Comparison of ENCODE assay signal across 14 cellular contexts in the genomic region with DNA sequence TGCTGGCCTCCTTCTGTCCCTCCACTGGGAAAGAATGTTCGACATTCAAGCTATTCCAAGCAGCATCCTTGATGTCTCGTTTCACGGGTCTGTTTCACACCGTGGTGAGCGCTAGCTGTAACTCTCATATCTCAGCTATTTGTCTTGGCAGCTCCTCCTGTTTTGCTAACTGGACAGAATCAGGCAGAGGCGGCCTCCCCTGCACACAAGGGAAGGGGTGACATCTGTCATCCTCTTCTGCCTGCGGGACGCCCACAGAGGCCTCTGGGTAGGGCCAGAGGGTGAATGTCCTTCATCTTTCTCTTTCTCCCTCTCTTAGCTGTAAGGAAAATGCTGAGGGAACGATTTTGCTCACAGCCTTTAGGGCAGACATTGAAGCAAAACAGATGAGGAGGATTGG.
DNase-seq lines count a peak whose midpoint lies in the region; ATAC-seq and TF ChIP-seq lines count a peak whose summit lies in the region.
"Had no signal": no experiment of that assay in that cellular context is flagged by ENCODE, and none has a peak within 500 bp of the region (broad histone marks: within the 10 kb centered on the region; RNA-seq: fewer than 3 reads in every experiment).

No MANE protein-coding gene starts in this region.

- TF ChIP-seq CTCF in VCaP (conservative IDR thresholded peaks at IDR 0.05) (no peak), cardiac muscle cell (IDR thresholded peaks at IDR 0.05; ENCODE audit: low read depth, low read length) (no peak), osteoblast (IDR thresholded peaks at IDR 0.05; ENCODE audit: extremely low read depth, low read depth, low read length) (no peak), lower lobe of right lung (IDR thresholded peaks at IDR 0.05) (no peak), HFFc6 (IDR thresholded peaks at IDR 0.05) (no peak)

- peak overlapping the region; percentile 65 for H3K4me2 ChIP-seq in osteoblast (ENCODE audit: insufficient read depth, low read length)

- peak; percentile 58 for DNase-seq in EL
- DNase-seq in cardiac muscle cell (ENCODE audit: low read depth in 1 of 2, low spot score in 1 of 2) = peak; percentile 37 to 80
- peak; percentile 89 for DNase-seq in osteoblast (ENCODE audit: insufficient read length, low spot score, missing footprints)
- no peak for DNase-seq in lower lobe of right lung
- DNase-seq in SW 1271 (lab: John Stamatoyannopoulos, UW) = no peak
- DNase-seq in HFFc6 = no peak
- no peak for DNase-seq in activated CD8-positive, alpha-beta memory T cell treated with anti-CD3 and anti-CD28 coated beads, Interleukin-2, amount 50 U/mL, for 48 hours
- DNase-seq: activated CD4-positive, alpha-beta T cell treated with anti-CD3 and anti-CD28 coated beads, Interleukin-2, amount 50 U/mL, for 48 hours; activated gamma-delta T cell; foreskin keratinocyte; stimulated activated CD4-positive, alpha-beta T cell treated with anti-CD3 and anti-CD28 coated beads, Interleukin-4, amount 100 ng/mL, for 4 hours; T-helper 9 cell had no signal

- H3K27me3 ChIP-seq in cardiac muscle cell (no peaks in the 10 kb centered on the region), osteoblast (ENCODE audit: insufficient read depth, low read length) (peaks cover 6% of the 10 kb centered on the region), lower lobe of right lung (ENCODE audit: low read depth) (no peaks in the 10 kb centered on the region)
- H3K27me3 ChIP-seq: foreskin keratinocyte had no signal

- H3K79me2 ChIP-seq in osteoblast (ENCODE audit: insufficient read depth, low read length) = no peaks in the 10 kb centered on the region

- H3K27ac ChIP-seq in VCaP (peak overlapping the region; percentile 71), cardiac muscle cell (peak overlapping the region; percentile 21), osteoblast (ENCODE audit: low read depth, low read length) (no peak overlapping the region), lower lobe of right lung (no peak overlapping the region)
- H3K27ac ChIP-seq: foreskin keratinocyte had no signal

- no peaks in the 10 kb centered on the region for H3K36me3 ChIP-seq in cardiac muscle cell
- H3K36me3 ChIP-seq in osteoblast (ENCODE audit: insufficient read depth, low read length) = no peaks in the 10 kb centered on the region
- H3K36me3 ChIP-seq in lower lobe of right lung = no peaks in the 10 kb centered on the region

- peak overlapping the region; percentile 54 for H2AFZ ChIP-seq in osteoblast (ENCODE audit: low read length)

- no peak overlapping the region for H3K4me3 Mint-ChIP-seq in HFFc6
- H3K4me3 Mint-ChIP-seq: CD14-positive monocyte had no signal

- no peak overlapping the region for H3K4me3 ChIP-seq in cardiac muscle cell
- H3K4me3 ChIP-seq in osteoblast (ENCODE audit: insufficient read depth, low read length) = peak overlapping the region; percentile 47
- no peak overlapping the region for H3K4me3 ChIP-seq in lower lobe of right lung

- H3K4me1 Mint-ChIP-seq in HFFc6 (ENCODE audit: low read depth) = peaks cover 14% of the 10 kb centered on the region; the same call in 1 of the 2 replicates

- no peak overlapping the region for H3K27ac Mint-ChIP-seq in HFFc6

- H3K9me3 Mint-ChIP-seq in HFFc6 = peaks cover 20% of the 10 kb centered on the region

- H3K27me3 Mint-ChIP-seq in HFFc6 (ENCODE audit: insufficient read depth) = peaks cover 7% of the 10 kb centered on the region

- intact Hi-C loops in lower lobe of right lung (cut with DNase I) = no loop called here

- H3K36me3 Mint-ChIP-seq in HFFc6 (ENCODE audit: low read depth) = peaks cover 7% of the 10 kb centered on the region; the same call in 1 of the 2 replicates
- H3K36me3 Mint-ChIP-seq: CD14-positive monocyte had no signal

- no peaks in the 10 kb centered on the region for H3K9me3 ChIP-seq in cardiac muscle cell (ENCODE audit: low read depth)
- peaks cover 3% of the 10 kb centered on the region for H3K9me3 ChIP-seq in osteoblast (ENCODE audit: low read depth, low read length)
- H3K9me3 ChIP-seq in lower lobe of right lung = peaks cover 9% of the 10 kb centered on the region

- H4K20me1 ChIP-seq in osteoblast (ENCODE audit: insufficient read depth, low read length) = no peaks in the 10 kb centered on the region

- H3K4me1 ChIP-seq in cardiac muscle cell (ENCODE audit: low read depth) (peaks cover 7% of the 10 kb centered on the region), osteoblast (ENCODE audit: insufficient read depth, low read length) (peaks cover 14% of the 10 kb centered on the region), lower lobe of right lung (no peaks in the 10 kb centered on the region)
- H3K4me1 ChIP-seq: foreskin keratinocyte had no signal

- ATAC-seq in lower lobe of right lung = no peak
- ATAC-seq: foreskin keratinocyte had no signal

Comparison
In these comparisons a context has a peak if more than half of its experiments do, and no peak if none do; other contexts are left out.
1. DNase-seq: peak in EL (single experiment), cardiac muscle cell (2 of 2) and osteoblast (single experiment); none in lower lobe of right lung (single experiment), SW 1271 (0 of 2), HFFc6 (single experiment) and activated CD8-positive, alpha-beta memory T cell treated with anti-CD3 and anti-CD28 coated beads, Interleukin-2, amount 50 U/mL, for 48 hours (single experiment).
2. H3K27ac ChIP-seq: peak in VCaP (single experiment) and cardiac muscle cell (single experiment); none in osteoblast (single experiment) and lower lobe of right lung (single experiment).